8 cellular contexts compared by ENCODE assay signal in the genomic region with DNA sequence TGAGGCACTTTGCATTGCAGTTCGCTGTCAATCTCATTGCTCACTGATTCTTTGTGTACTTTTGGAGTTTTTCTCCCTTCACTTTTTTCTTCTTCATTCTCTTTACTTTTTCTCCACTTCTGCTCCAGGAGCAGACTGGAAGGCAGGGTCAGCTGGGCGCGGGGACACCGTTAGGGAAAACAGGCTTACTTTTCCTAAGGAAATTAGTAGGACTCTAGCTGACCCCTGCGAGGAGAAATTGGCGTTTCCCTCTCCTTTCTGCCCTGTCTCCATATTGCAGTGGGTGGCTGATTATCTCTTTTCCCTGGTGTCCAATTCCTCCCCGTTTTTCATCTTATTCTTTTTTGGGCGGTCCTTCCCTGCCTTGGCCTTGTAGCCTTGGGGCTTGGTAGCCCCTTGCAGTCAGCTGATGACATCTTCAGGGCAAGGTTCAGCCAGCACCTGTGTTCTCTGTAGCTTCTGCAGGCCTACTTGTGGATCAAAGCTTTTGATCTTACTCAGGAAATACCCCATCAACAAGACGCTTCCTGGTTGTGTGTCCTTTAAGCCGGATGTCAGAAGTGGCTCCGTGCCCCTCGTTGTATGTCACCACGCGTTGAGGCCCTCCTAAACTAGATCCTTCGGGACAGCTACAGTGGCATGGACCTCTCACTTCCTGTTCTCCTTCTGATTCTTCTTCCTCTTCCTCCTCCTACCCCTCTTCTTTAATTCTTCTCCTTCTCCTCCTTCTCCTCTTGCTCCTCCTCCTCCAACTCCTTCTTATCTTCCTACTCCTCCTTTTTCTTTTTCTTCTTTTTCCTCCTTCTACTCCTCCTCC. TPM values are rescaled to one million over a fixed set of nuclear protein-coding genes. Genes with fewer than 3 reads are reported as not detected.
DNase-seq lines count a peak whose midpoint lies in the region; ATAC-seq and TF ChIP-seq lines count a peak whose summit lies in the region.

No MANE protein-coding gene starts in this region.

- peak overlapping the region in 1 of 5 experiments; percentile 53 for H3K4me3 Mint-ChIP-seq in brain

- H3K4me3 ChIP-seq in DND-41 (ENCODE audit: low read depth in 1 of 2, low read length in 2 of 2) (peak overlapping the region in 1 of 2 experiments; percentile 28; a peak in 2 of 4 replicates), neutrophil (ENCODE audit: low read depth in 1 of 2, low read length in 1 of 2) (peak overlapping the region in 1 of 2 experiments; percentile 7)

- H3K4me1 Mint-ChIP-seq in brain: peaks cover 12% of the 10 kb centered on the region

- TF ChIP-seq CTCF in DND-41 (IDR thresholded peaks at IDR 0.05; ENCODE audit: borderline replicate concordance, extremely low read depth, low read length, poor library complexity, severe bottlenecking) (no peak), brain (conservative IDR thresholded peaks at IDR 0.05) (no peak), neutrophil (IDR thresholded peaks at IDR 0.05) (no peak)

- H3K27me3 ChIP-seq in DND-41 (ENCODE audit: insufficient read depth, low read length, poor library complexity) (no peaks in the 10 kb centered on the region), neutrophil (no peaks in the 10 kb centered on the region)

- H3K79me2 ChIP-seq in DND-41 (ENCODE audit: insufficient read depth, low read length): peaks cover 33% of the 10 kb centered on the region

- H3K36me3 Mint-ChIP-seq in brain: peaks cover 16% of the 10 kb centered on the region

- ATAC-seq in DND-41 (ENCODE audit: insufficient read depth, low read depth) (peak; percentile 87), HG02798 (IDR thresholded peaks at IDR 0.05; ENCODE audit: poor library complexity, unreplicated experiment) (peak; percentile 30), HG02763 (IDR thresholded peaks at IDR 0.05; ENCODE audit: unreplicated experiment) (no peak)

- peaks cover 50% of the 10 kb centered on the region for H3K4me1 ChIP-seq in DND-41 (ENCODE audit: insufficient read depth, low read length)
- peaks cover 3 to 37% of the 10 kb centered on the region in 2 experiments for H3K4me1 ChIP-seq in neutrophil (ENCODE audit: control insufficient read depth in 1 of 2, insufficient read depth in 1 of 2, low read depth in 1 of 2, low read length in 1 of 2)

- peak overlapping the region; percentile 45 for H3K9ac ChIP-seq in DND-41 (ENCODE audit: low read depth, low read length)

- peaks cover 3% of the 10 kb centered on the region for H3K27me3 Mint-ChIP-seq in brain

- H3K9me3 ChIP-seq in DND-41 (ENCODE audit: insufficient read depth, low read length, severe bottlenecking) (no peaks in the 10 kb centered on the region), neutrophil (no peaks in the 10 kb centered on the region)

- H3K27ac ChIP-seq in DND-41 (ENCODE audit: low read length) (peak overlapping the region; percentile 86), neutrophil (peak overlapping the region; percentile 57)

- H3K36me3 ChIP-seq in DND-41 (ENCODE audit: insufficient read depth, low read length) (peaks cover 18% of the 10 kb centered on the region), neutrophil (no peaks in the 10 kb centered on the region)

- H4K20me1 ChIP-seq in DND-41 (ENCODE audit: insufficient read depth, low read length): peaks cover 19% of the 10 kb centered on the region

- peak overlapping the region; percentile 37 to 94 (median 63) for H3K27ac Mint-ChIP-seq in brain

- peaks cover 0 to 18% (median 7%) of the 10 kb centered on the region in 5 experiments for H3K9me3 Mint-ChIP-seq in brain

- peak overlapping the region; percentile 55 for H3K4me2 ChIP-seq in DND-41 (ENCODE audit: insufficient read depth, low read length)

- no peak overlapping the region for H2AFZ ChIP-seq in DND-41 (ENCODE audit: low read depth, low read length)

- peak; percentile 75 for DNase-seq in DND-41
- no peak for DNase-seq in NCI-H1417 treated with DMSO at 0.1 percent for 48 hours (lab: John Stamatoyannopoulos, UW)
- no peak for DNase-seq in LoVo (ENCODE audit: low spot score)
- no peak for DNase-seq in DMS53 treated with DMSO at 0.1 percent for 48 hours (lab: John Stamatoyannopoulos, UW; ENCODE audit: unreplicated experiment)

RNA-seq across cellular contexts. Expression of a gene that starts 36.1 kb away (rescaled TPM):
- polyA plus RNA-seq in brain (ENCODE audit: insufficient read depth, low read depth, low replicate concordance): 30.4 TPM
